Comparison of ENCODE assay signal across 22 cellular contexts in genomic region chr11:118476676-118477075, GRCh38. TPM values are rescaled to one million over a fixed set of nuclear protein-coding genes. Genes with fewer than 3 reads are reported as not detected.
A peak's percentile ranks its signal among the peaks of the same experiment; 100 is the strongest.
DNase-seq lines count a peak whose midpoint lies in the region; ATAC-seq and TF ChIP-seq lines count a peak whose summit lies in the region.
"Had no signal": no experiment of that assay in that cellular context is flagged by ENCODE, and none has a peak within 500 bp of the region (broad histone marks: within the 10 kb centered on the region; RNA-seq: fewer than 3 reads in every experiment).

No MANE protein-coding gene starts in this region.

- peak overlapping the region; percentile 45 for H3K27ac Mint-ChIP-seq in activated T-helper 17 cell treated with anti-CD3 and anti-CD28 coated beads, Interleukin-2, amount 50 U/mL, for 72 hours
- H3K27ac Mint-ChIP-seq: B cell had no signal

- peaks cover 94% of the 10 kb centered on the region for H3K36me3 Mint-ChIP-seq in activated T-helper 17 cell treated with anti-CD3 and anti-CD28 coated beads, Interleukin-2, amount 50 U/mL, for 72 hours (ENCODE audit: low read depth)

- no peak for TF ChIP-seq CTCF in AG10803 (conservative IDR thresholded peaks at IDR 0.05; ENCODE audit: low read length)
- TF ChIP-seq CTCF in foreskin fibroblast (IDR thresholded peaks at IDR 0.05; ENCODE audit: low read depth, low read length), result no peak

- no peaks in the 10 kb centered on the region for H3K27me3 Mint-ChIP-seq in activated T-helper 17 cell treated with anti-CD3 and anti-CD28 coated beads, Interleukin-2, amount 50 U/mL, for 72 hours
- H3K27me3 Mint-ChIP-seq: B cell had no signal

- H3K9me3 Mint-ChIP-seq in activated T-helper 17 cell treated with anti-CD3 and anti-CD28 coated beads, Interleukin-2, amount 50 U/mL, for 72 hours, result no peaks in the 10 kb centered on the region

- peaks cover 25% of the 10 kb centered on the region for H3K4me1 Mint-ChIP-seq in activated T-helper 17 cell treated with anti-CD3 and anti-CD28 coated beads, Interleukin-2, amount 50 U/mL, for 72 hours
- H3K4me1 Mint-ChIP-seq: B cell had no signal

- H3K4me3 ChIP-seq in AG10803 (ENCODE audit: low read length), result no peak overlapping the region
- no peak overlapping the region for H3K4me3 ChIP-seq in foreskin fibroblast (ENCODE audit: low read depth in 1 of 2, low read length in 2 of 2)
- H3K4me3 ChIP-seq: cardiac muscle cell, esophagus muscularis mucosa, GM12878, heart left ventricle, SJSA1, skin epidermis, suprapubic skin had no signal

- DNase-seq in AG10803 (ENCODE audit: low read depth), result peak; percentile 1
- peak; percentile 36 for DNase-seq in D341Med (ENCODE audit: low spot score)
- peak; percentile 10 to 40 for DNase-seq in foreskin fibroblast
- DNase-seq in RKO (ENCODE audit: low spot score), result no peak
- DNase-seq in NCI-H2107 (lab: John Stamatoyannopoulos, UW), result no peak
- DNase-seq: activated CD8-positive, alpha-beta memory T cell treated with anti-CD3 and anti-CD28 coated beads, Interleukin-2, amount 50 U/mL, for 48 hours; GDM1; heart left ventricle; NCI-H1105; OCI-M1; posterior cingulate gyrus; stimulated activated CD4-positive, alpha-beta T cell treated with anti-CD3 and anti-CD28 coated beads, Interleukin-4, amount 100 ng/mL, for 1 hour had no signal

- no peak overlapping the region for H3K4me3 Mint-ChIP-seq in activated T-helper 17 cell treated with anti-CD3 and anti-CD28 coated beads, Interleukin-2, amount 50 U/mL, for 72 hours
- H3K4me3 Mint-ChIP-seq: B cell had no signal

- no peak for ATAC-seq in activated T-helper 17 cell treated with anti-CD3 and anti-CD28 coated beads, Interleukin-2, amount 50 U/mL, for 72 hours (replicated peaks)
- ATAC-seq in HG03521 (IDR thresholded peaks at IDR 0.05; ENCODE audit: unreplicated experiment) (no peak), HG03045 (IDR thresholded peaks at IDR 0.05; ENCODE audit: unreplicated experiment) (no peak)
- ATAC-seq: GM12878, heart left ventricle had no signal

RNA-seq across cellular contexts. Expression of gene KMT2A, which starts 40.4 kb away (rescaled TPM):
- 100 to 1,000 TPM in 1 of 2 donors, 10 to 100 TPM in 1; 81.6 to 118 TPM for total RNA-seq in activated T-helper 17 cell treated with anti-CD3 and anti-CD28 coated beads, Interleukin-2, amount 50 U/mL, for 72 hours

RNA-seq across cellular contexts. Expression of gene TTC36, which starts 50.6 kb away (rescaled TPM):
- 1 to 10 TPM in 1 of 2 donors, under 1 TPM in 1; 0.29 to 1.2 TPM for total RNA-seq in activated T-helper 17 cell treated with anti-CD3 and anti-CD28 coated beads, Interleukin-2, amount 50 U/mL, for 72 hours
- total RNA-seq: GM12878, SJSA1 had no signal

RNA-seq across cellular contexts. Expression of gene TMEM25, which starts 54.3 kb away (rescaled TPM):
- total RNA-seq in activated T-helper 17 cell treated with anti-CD3 and anti-CD28 coated beads, Interleukin-2, amount 50 U/mL, for 72 hours, result 10 to 100 TPM in 1 of 2 donors, 1 to 10 TPM in 1; 8.2 to 14.9 TPM

Comparison
In these comparisons a context has a peak if more than half of its experiments do, and no peak if none do; other contexts are left out.
1. DNase-seq: peak in AG10803 (single experiment), D341Med (single experiment) and foreskin fibroblast (2 of 2); none in RKO (single experiment) and NCI-H2107 (single experiment).